Comparison of ENCODE assay signal across 14 cellular contexts in the genomic region with DNA sequence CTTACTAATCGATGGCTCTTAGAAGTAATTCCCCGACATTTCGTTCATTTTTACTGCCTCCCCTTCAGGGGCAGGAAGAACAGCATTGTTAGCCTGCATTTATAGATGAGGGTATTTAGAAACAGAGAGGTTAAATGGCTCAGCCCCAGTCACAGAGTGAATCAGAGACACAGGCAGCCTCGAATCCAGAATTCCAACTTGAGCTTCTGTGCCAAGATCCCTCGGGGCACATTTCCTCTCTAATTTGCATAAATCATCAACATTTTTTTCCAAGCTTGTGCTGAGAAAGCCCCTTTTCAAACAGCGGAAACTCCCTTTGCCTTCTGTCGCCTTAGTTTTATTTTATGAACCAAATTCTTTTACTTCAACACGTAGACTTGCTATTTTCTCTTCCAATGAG.
DNase-seq lines count a peak whose midpoint lies in the region; ATAC-seq and TF ChIP-seq lines count a peak whose summit lies in the region.
"Had no signal": no experiment of that assay in that cellular context is flagged by ENCODE, and none has a peak within 500 bp of the region (broad histone marks: within the 10 kb centered on the region; RNA-seq: fewer than 3 reads in every experiment).

No MANE protein-coding gene starts in this region.

- H3K36me3 Mint-ChIP-seq in brain (no peaks in the 10 kb centered on the region), natural killer cell (no peaks in the 10 kb centered on the region)

- H3K79me1 ChIP-seq in mesenchymal stem cell (replicated peaks; ENCODE audit: low read length, poor library complexity, severe bottlenecking), result no peaks in the 10 kb centered on the region

- no peak overlapping the region for H2BK5ac ChIP-seq in mesenchymal stem cell (ENCODE audit: low read depth, low read length, poor library complexity, severe bottlenecking)

- peaks cover 0 to 11% of the 10 kb centered on the region in 2 experiments for H3K27me3 ChIP-seq in mesenchymal stem cell (ENCODE audit: control insufficient read depth in 1 of 2, insufficient read depth in 1 of 2, low read length in 2 of 2)

- H3K36me3 ChIP-seq in mesenchymal stem cell (ENCODE audit: control insufficient read depth in 1 of 2, insufficient read depth in 2 of 2, low read depth in 1 of 2, low read length in 2 of 2), result no peaks in the 10 kb centered on the region
- H3K36me3 ChIP-seq: thoracic aorta had no signal

- H3K9me3 ChIP-seq in mesenchymal stem cell (ENCODE audit: control insufficient read depth, low read length), result peaks cover 16% of the 10 kb centered on the region
- H3K9me3 ChIP-seq: thoracic aorta had no signal

- H3K9ac ChIP-seq in mesenchymal stem cell (ENCODE audit: low read length), result peak overlapping the region; percentile 5

- no peak overlapping the region for H3K18ac ChIP-seq in mesenchymal stem cell (ENCODE audit: low read depth in 1 of 2, low read length in 2 of 2)

- TF ChIP-seq CTCF in brain (conservative IDR thresholded peaks at IDR 0.05), result no peak
- no peak for TF ChIP-seq CTCF in natural killer cell (IDR thresholded peaks at IDR 0.05)

- peak; percentile 17 to 41 for ATAC-seq in activated CD4-positive, CD25-positive, alpha-beta regulatory T cell treated with anti-CD3 and anti-CD28 coated beads, Interleukin-2, amount 50 U/mL, for 24 hours
- ATAC-seq in natural killer cell, result no peak
- ATAC-seq: sciatic nerve had no signal

- H3K4ac ChIP-seq in mesenchymal stem cell (ENCODE audit: low read depth in 1 of 2, low read length in 2 of 2), result no peak overlapping the region

- no peak overlapping the region for H4K8ac ChIP-seq in mesenchymal stem cell (ENCODE audit: low read length)

- peak overlapping the region in 3 of 5 experiments; percentile 30 to 100 (median 60) for H3K27ac Mint-ChIP-seq in brain
- H3K27ac Mint-ChIP-seq in natural killer cell, result no peak overlapping the region
- H3K27ac Mint-ChIP-seq: endodermal cell, immature natural killer cell had no signal

- no peak overlapping the region for H3K14ac ChIP-seq in mesenchymal stem cell (ENCODE audit: low read length in 2 of 2)

- H2AFZ ChIP-seq in mesenchymal stem cell (ENCODE audit: low read depth, low read length), result no peak overlapping the region

- H2BK15ac ChIP-seq in mesenchymal stem cell (ENCODE audit: low read depth, poor library complexity, severe bottlenecking), result no peak overlapping the region

- H2BK120ac ChIP-seq in mesenchymal stem cell (ENCODE audit: low read depth, low read length), result no peak overlapping the region

- no peak overlapping the region for H3K23ac ChIP-seq in mesenchymal stem cell (ENCODE audit: low read length in 2 of 2)

- H2AK5ac ChIP-seq in mesenchymal stem cell (ENCODE audit: low read length, severe bottlenecking), result no peak overlapping the region

- H3K4me1 ChIP-seq in mesenchymal stem cell (ENCODE audit: control insufficient read depth, insufficient read depth, low read depth, low read length), result no peaks in the 10 kb centered on the region

- H4K91ac ChIP-seq in mesenchymal stem cell (ENCODE audit: low read length), result no peak overlapping the region

- no peak for DNase-seq in activated CD4-positive, CD25-positive, alpha-beta regulatory T cell treated with anti-CD3 and anti-CD28 coated beads, Interleukin-2, amount 50 U/mL, for 72 hours
- DNase-seq in NCI-H226 (peak; percentile 2), mesenchymal stem cell (peak; percentile 16), SKM-1 treated with dmso at 0.1 percent for 144 hours (lab: John Stamatoyannopoulos, UW; ENCODE audit: unreplicated experiment) (no peak), SW 1271 (lab: John Stamatoyannopoulos, UW) (no peak), natural killer cell (no peak)
- DNase-seq: activated gamma-delta T cell treated with Interleukin-2 at 50 U/mL for 16 hours, endodermal cell, immature natural killer cell, SIG-M5 had no signal

- no peak overlapping the region for H3K4me3 ChIP-seq in mesenchymal stem cell (ENCODE audit: insufficient read depth in 1 of 2, low read depth in 1 of 2, low read length in 2 of 2)
- H3K4me3 ChIP-seq: thoracic aorta had no signal

- 71% methylated on average over 7 of the region's 8 CpGs for WGBS in mesenchymal stem cell

- peaks cover 5% of the 10 kb centered on the region for H3K27me3 Mint-ChIP-seq in brain
- H3K27me3 Mint-ChIP-seq in natural killer cell (ENCODE audit: low read depth in 2 of 2), result peaks cover 7 to 8% of the 10 kb centered on the region in 2 donors

- H2BK12ac ChIP-seq in mesenchymal stem cell (ENCODE audit: low read length in 2 of 2), result no peak overlapping the region

- intact Hi-C loops in natural killer cell (cut with micrococcal nuclease), result no loop called here

- no peak overlapping the region for H3K27ac ChIP-seq in mesenchymal stem cell (ENCODE audit: low read length, poor library complexity, severe bottlenecking)
- H3K27ac ChIP-seq: thoracic aorta had no signal

- H3K4me3 Mint-ChIP-seq in brain (peak overlapping the region in 2 of 5 experiments; percentile 33 to 73), natural killer cell (no peak overlapping the region)
- H3K4me3 Mint-ChIP-seq: endodermal cell, immature natural killer cell had no signal

- H3K9me3 Mint-ChIP-seq in brain (peaks cover 12 to 22% (median 13%) of the 10 kb centered on the region in 5 experiments), natural killer cell (peaks cover 5 to 8% of the 10 kb centered on the region in 2 donors)

- H3K4me2 ChIP-seq in mesenchymal stem cell (ENCODE audit: low read length, poor library complexity, severe bottlenecking), result no peak overlapping the region

- H3K4me1 Mint-ChIP-seq in brain (peaks cover 13% of the 10 kb centered on the region), natural killer cell (no peaks in the 10 kb centered on the region)
- H3K4me1 Mint-ChIP-seq: immature natural killer cell had no signal

Comparison
In these comparisons a context has a peak if more than half of its experiments do, and no peak if none do; other contexts are left out.
1. ATAC-seq: peak in activated CD4-positive, CD25-positive, alpha-beta regulatory T cell treated with anti-CD3 and anti-CD28 coated beads, Interleukin-2, amount 50 U/mL, for 24 hours (2 of 2); none in natural killer cell (0 of 3).
2. DNase-seq: peak in NCI-H226 (single experiment) and mesenchymal stem cell (single experiment); none in activated CD4-positive, CD25-positive, alpha-beta regulatory T cell treated with anti-CD3 and anti-CD28 coated beads, Interleukin-2, amount 50 U/mL, for 72 hours (single experiment), SKM-1 treated with dmso at 0.1 percent for 144 hours (single experiment), SW 1271 (0 of 2) and natural killer cell (single experiment).
3. H3K27ac Mint-ChIP-seq: peak in brain (3 of 5); none in natural killer cell (0 of 2).